Comparison of ENCODE assay signal across 1 cellular context in genomic region chr17:38676706-38677504, GRCh38.
TF ChIP-seq lines count a peak whose summit lies in the region.

No MANE protein-coding gene starts in this region.

TF ChIP-seq in HepG2, 621 proteins besides CTCF, POLR2A, EP300 and RAD21 (continued from another document and continues in another):
- no peak for TF ChIP-seq ZNF709 (CRISPR knock-in tag; IDR thresholded peaks at IDR 0.05)
- TF ChIP-seq NBN (conservative IDR thresholded peaks at IDR 0.05), result no peak
- peak; percentile 16 for TF ChIP-seq TBL1XR1 (IDR thresholded peaks at IDR 0.05; ENCODE audit: borderline replicate concordance, low read length, partially characterized antibody)
- TF ChIP-seq ZGPAT (CRISPR knock-in tag; IDR thresholded peaks at IDR 0.05), result peak; percentile 82
- TF ChIP-seq CBX5 (CRISPR knock-in tag; IDR thresholded peaks at IDR 0.05; ENCODE audit: borderline replicate concordance), result peak; percentile 78; the same call in 1 of the 2 replicates
- no peak for TF ChIP-seq PLSCR1 (CRISPR knock-in tag; IDR thresholded peaks at IDR 0.05; ENCODE audit: borderline replicate concordance)
- TF ChIP-seq ZNF646 (CRISPR knock-in tag; IDR thresholded peaks at IDR 0.05), result 0 out of 2 replicates have a peak, but pooled peaks have one; percentile 14
- no peak for TF ChIP-seq ZBTB46 (CRISPR knock-in tag; IDR thresholded peaks at IDR 0.05; ENCODE audit: borderline replicate concordance)
- no peak for TF ChIP-seq HNRNPH1 (optimal IDR thresholded peaks at IDR 0.05; ENCODE audit: low read depth, low read length)
- TF ChIP-seq GATAD2A (CRISPR knock-in tag; IDR thresholded peaks at IDR 0.05), result peak; percentile 82
- TF ChIP-seq ETV5 (CRISPR knock-in tag; IDR thresholded peaks at IDR 0.05; ENCODE audit: borderline replicate concordance), result peak; percentile 63; the same call in 1 of the 2 replicates
- peak; percentile 69; the same call in 1 of the 2 replicates for TF ChIP-seq ZNF724P (CRISPR knock-in tag; IDR thresholded peaks at IDR 0.05; ENCODE audit: borderline replicate concordance)
- TF ChIP-seq ZNF264 (CRISPR knock-in tag; IDR thresholded peaks at IDR 0.05), result 0 out of 2 replicates have a peak, but pooled peaks have one; percentile 52
- peak; percentile 97 for TF ChIP-seq ZNF142 (CRISPR knock-in tag; IDR thresholded peaks at IDR 0.05)
- no peak for TF ChIP-seq SCMH1 (CRISPR knock-in tag; IDR thresholded peaks at IDR 0.05; ENCODE audit: borderline replicate concordance)
- TF ChIP-seq RFXANK (CRISPR knock-in tag; IDR thresholded peaks at IDR 0.05), result no peak; the same call in 1 of the 2 replicates
- peak; percentile 96; the same call in 2 of the 3 replicates for TF ChIP-seq MXI1 (IDR thresholded peaks at IDR 0.05; ENCODE audit: borderline replicate concordance, low read depth, low read length)
- no peak for TF ChIP-seq ZNF503 (CRISPR knock-in tag; IDR thresholded peaks at IDR 0.05)
- no peak for TF ChIP-seq HOXD1 (CRISPR knock-in tag; IDR thresholded peaks at IDR 0.05)
- TF ChIP-seq ARID5B (CRISPR knock-in tag; IDR thresholded peaks at IDR 0.05), result peak; percentile 77
- TF ChIP-seq ADNP (CRISPR knock-in tag; IDR thresholded peaks at IDR 0.05), result no peak
